In the genomic region with DNA sequence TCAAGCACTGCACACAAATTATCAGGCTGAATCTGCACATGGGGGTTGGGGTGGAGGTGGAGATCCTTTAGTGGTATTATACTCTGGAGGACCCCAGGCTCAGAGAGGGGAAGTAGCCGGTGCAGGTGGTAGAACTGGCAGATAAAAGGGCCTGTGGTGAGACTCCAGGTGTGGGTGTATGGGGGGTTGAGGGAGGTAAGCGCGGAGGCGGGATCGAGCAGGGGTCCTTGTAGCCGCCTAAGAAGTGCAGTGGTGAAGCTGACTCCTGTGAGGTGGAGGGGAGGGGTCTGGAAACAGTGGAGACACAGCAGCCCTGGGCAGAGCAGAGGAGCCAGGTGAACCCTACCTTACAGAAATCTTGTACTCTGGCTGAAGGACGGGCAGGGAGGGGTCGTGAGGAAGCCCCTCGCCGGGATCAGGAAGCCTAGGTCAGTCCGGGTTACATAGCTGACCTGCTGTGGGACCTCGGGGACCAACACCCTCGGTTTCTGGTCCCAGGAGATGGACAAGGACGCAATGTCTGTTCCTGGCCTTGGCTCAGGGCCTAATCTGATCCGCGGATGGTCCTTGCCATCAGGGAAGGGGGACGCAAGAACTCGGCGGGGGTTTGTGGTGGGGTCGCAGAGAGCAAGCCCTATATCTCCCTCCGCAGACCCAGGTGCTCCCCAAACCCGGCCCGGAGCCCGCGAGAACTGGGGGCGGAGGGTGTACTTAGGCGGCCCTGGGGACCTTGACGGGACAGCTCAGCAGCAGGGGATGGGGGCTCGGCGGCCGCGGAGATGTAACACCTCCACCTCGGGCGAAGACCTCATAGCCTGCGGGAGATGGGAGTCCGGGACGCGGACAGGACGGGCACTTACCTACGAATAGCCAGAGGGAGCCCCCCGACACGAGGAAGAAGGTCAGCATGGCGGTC, we compare ENCODE assay signal across 8 cellular contexts. TPM values are rescaled to one million over a fixed set of nuclear protein-coding genes. Genes with fewer than 3 reads are reported as not detected.
DNase-seq lines count a peak whose midpoint lies in the region; ATAC-seq and TF ChIP-seq lines count a peak whose summit lies in the region.

No MANE protein-coding gene starts in this region.

- TF ChIP-seq CTCF in PC-3 (conservative IDR thresholded peaks at IDR 0.05; ENCODE audit: low read depth, low read length) (no peak), nephron (IDR thresholded peaks at IDR 0.05; ENCODE audit: unreplicated experiment in 3 of 3) (no peak)

- H3F3A ChIP-seq in PC-3 (ENCODE audit: low read length, unreplicated experiment), result no peaks in the 10 kb centered on the region

- peaks cover 0 to 15% (median 0%) of the 10 kb centered on the region in 11 experiments; a peak in 7 of 22 replicates for H4K20me1 ChIP-seq in BLaER1 treated with 17β-estradiol and CSF1 and Interleukin-3, amounts not matched to agents 10 nM and 100 nM
- no peaks in the 10 kb centered on the region for H4K20me1 ChIP-seq in PC-3 (ENCODE audit: low read length)

- H3K9me3 Mint-ChIP-seq in nephron, result no peaks in the 10 kb centered on the region

- peak overlapping the region; percentile 65 to 75 (median 74) for H3K4me3 Mint-ChIP-seq in nephron

- no peaks in the 10 kb centered on the region for H3K4me1 Mint-ChIP-seq in nephron

- no peaks in the 10 kb centered on the region for H3K36me3 ChIP-seq in BLaER1 treated with 17β-estradiol and CSF1 and Interleukin-3, amounts not matched to agents 10 nM and 100 nM
- no peaks in the 10 kb centered on the region for H3K36me3 ChIP-seq in PC-3 (ENCODE audit: low read depth, low read length)
- H3K36me3 ChIP-seq in effector memory CD4-positive, alpha-beta T cell (ENCODE audit: control insufficient read depth, insufficient read depth, low read length), result no peaks in the 10 kb centered on the region

- H3K27ac Mint-ChIP-seq in nephron, result no peak overlapping the region

- POLR2A ChIA-PET in PC-3 (lab: Charles Lee; ENCODE audit: unreplicated experiment), result no interaction called here

- H3K4me3 ChIP-seq in BLaER1 treated with 17β-estradiol and CSF1 and Interleukin-3, amounts not matched to agents 10 nM and 100 nM, result peak overlapping the region; percentile 49 to 71 (median 60)
- H3K4me3 ChIP-seq in PC-3 (ENCODE audit: low read length), result peak overlapping the region; percentile 65; the same call in 1 of the 2 replicates
- H3K4me3 ChIP-seq in effector memory CD4-positive, alpha-beta T cell (ENCODE audit: insufficient read depth, low read depth, low read length, poor library complexity, severe bottlenecking), result peak overlapping the region; percentile 72

- H3K79me2 ChIP-seq in PC-3 (ENCODE audit: low read length), result no peaks in the 10 kb centered on the region

- BruUV-seq in PC-3 (replicated peaks; lab: Mats Ljungman, UMichigan), result no TSS peak

- intact Hi-C loops in PC-3 (cut with micrococcal nuclease), result loop anchor here (10.0 kb wide), 1 partner anchor 454 kb away; no protein-coding TSS in a partner anchor

- H3K36me3 Mint-ChIP-seq in nephron (ENCODE audit: low read depth), result no peaks in the 10 kb centered on the region

- H3K4me2 ChIP-seq in BLaER1 treated with 17β-estradiol and CSF1 and Interleukin-3, amounts not matched to agents 10 nM and 100 nM, result peak overlapping the region; percentile 82 to 97 (median 89)
- H3K4me2 ChIP-seq in PC-3 (ENCODE audit: low read length), result peak overlapping the region; percentile 87

- DNase-seq in PC-3, result no peak
- no peak for DNase-seq in effector memory CD4-positive, alpha-beta T cell
- no peak for DNase-seq in NCI-H2107 treated with DMSO at 0.1 percent for 48 hours (lab: John Stamatoyannopoulos, UW; ENCODE audit: unreplicated experiment)
- no peak for DNase-seq in KG1 (lab: John Stamatoyannopoulos, UW)

- CTCF ChIA-PET in PC-3 (lab: Charles Lee), result no interaction called here

- no peak overlapping the region for H3K27ac ChIP-seq in BLaER1 treated with 17β-estradiol and CSF1 and Interleukin-3, amounts not matched to agents 10 nM and 100 nM
- H3K27ac ChIP-seq in PC-3 (ENCODE audit: low read length), result no peak overlapping the region
- no peak overlapping the region for H3K27ac ChIP-seq in effector memory CD4-positive, alpha-beta T cell (ENCODE audit: insufficient read depth, low read length, poor library complexity, severe bottlenecking)

- H3K9ac ChIP-seq in BLaER1 treated with 17β-estradiol and CSF1 and Interleukin-3, amounts not matched to agents 10 nM and 100 nM, result peak overlapping the region in 3 of 11 experiments; percentile 33 to 60 (median 53); a peak in 4 of 22 replicates
- no peak overlapping the region for H3K9ac ChIP-seq in PC-3 (ENCODE audit: low read length)

- H2AFZ ChIP-seq in PC-3 (ENCODE audit: low read length), result no peak overlapping the region

- peaks cover 4 to 21% (median 14%) of the 10 kb centered on the region in 10 experiments; a peak in 18 of 20 replicates for H3K4me1 ChIP-seq in BLaER1 treated with 17β-estradiol and CSF1 and Interleukin-3, amounts not matched to agents 10 nM and 100 nM
- no peaks in the 10 kb centered on the region for H3K4me1 ChIP-seq in PC-3 (ENCODE audit: insufficient read depth, low read length)
- peaks cover 8% of the 10 kb centered on the region for H3K4me1 ChIP-seq in effector memory CD4-positive, alpha-beta T cell (ENCODE audit: control insufficient read depth, insufficient read depth, low read length, poor library complexity, severe bottlenecking)

- H3K9me3 ChIP-seq in BLaER1 treated with 17β-estradiol and CSF1 and Interleukin-3, amounts not matched to agents 10 nM and 100 nM (replicated peaks in 1 of 11), result no peaks in the 10 kb centered on the region
- no peaks in the 10 kb centered on the region for H3K9me3 ChIP-seq in PC-3 (ENCODE audit: low read length)
- no peaks in the 10 kb centered on the region for H3K9me3 ChIP-seq in effector memory CD4-positive, alpha-beta T cell (ENCODE audit: control insufficient read depth, low read length)

- ATAC-seq in PC-3 (no peak), HG03175 (IDR thresholded peaks at IDR 0.05; ENCODE audit: unreplicated experiment) (no peak), GM18909 (IDR thresholded peaks at IDR 0.05; ENCODE audit: poor library complexity, unreplicated experiment) (no peak)

- peaks cover 34 to 53% (median 49%) of the 10 kb centered on the region in 11 experiments for H3K27me3 ChIP-seq in BLaER1 treated with 17β-estradiol and CSF1 and Interleukin-3, amounts not matched to agents 10 nM and 100 nM
- no peaks in the 10 kb centered on the region for H3K27me3 ChIP-seq in PC-3 (ENCODE audit: low read length)
- peaks cover 7% of the 10 kb centered on the region for H3K27me3 ChIP-seq in effector memory CD4-positive, alpha-beta T cell (replicated peaks; ENCODE audit: control insufficient read depth, insufficient read depth, low read length, poor library complexity, severe bottlenecking)

- H3K27me3 Mint-ChIP-seq in nephron (ENCODE audit: low read depth), result peaks cover 69% of the 10 kb centered on the region

- no peaks in the 10 kb centered on the region for H3K9me2 ChIP-seq in PC-3 (replicated peaks; ENCODE audit: low read length)

RNA-seq across cellular contexts. Expression of gene ACSL6, which starts 0.6 kb away (rescaled TPM):
- 0.15 and 0.35 TPM in 2 replicates for total RNA-seq in PC-3 (2014; rRNA removed)

RNA-seq across cellular contexts. Expression of gene IL3, which starts 49.6 kb away (rescaled TPM):
- not detected in 2 replicates for total RNA-seq in PC-3 (2014; rRNA removed)
